In the genomic region with DNA sequence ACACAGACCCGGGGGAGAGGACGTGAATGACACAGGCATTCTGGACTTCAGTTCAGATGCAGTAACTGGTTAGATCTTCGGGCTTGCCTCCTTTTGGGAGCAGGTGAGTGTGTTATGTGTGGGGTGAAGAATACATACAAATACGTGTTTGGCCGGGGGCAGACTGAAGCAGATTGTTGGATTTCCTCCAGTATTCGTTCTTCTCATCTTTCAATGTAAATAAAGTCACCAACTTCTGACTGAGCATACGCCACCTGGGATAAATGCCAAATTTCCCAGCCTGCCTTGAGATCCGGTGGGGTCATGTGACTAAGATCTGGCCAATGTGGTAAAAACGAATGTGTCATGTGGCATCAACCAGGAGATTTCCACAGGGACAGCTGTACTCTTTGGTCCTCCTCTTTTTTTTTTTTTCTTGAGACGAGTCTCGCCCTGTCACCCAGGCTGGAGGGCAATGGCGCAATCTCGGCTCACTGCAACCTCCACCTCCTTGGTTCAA, we compare ENCODE assay signal across 33 cellular contexts.
DNase-seq lines count a peak whose midpoint lies in the region; ATAC-seq and TF ChIP-seq lines count a peak whose summit lies in the region.
"Had no signal": no experiment of that assay in that cellular context is flagged by ENCODE, and none has a peak within 500 bp of the region (broad histone marks: within the 10 kb centered on the region; RNA-seq: fewer than 3 reads in every experiment).

No MANE protein-coding gene starts in this region.

- TF ChIP-seq CTCF in HEK293 (tag by site-specific recombination; IDR thresholded peaks at IDR 0.05) = no peak
- TF ChIP-seq CTCF in nephron progenitor cell (IDR thresholded peaks at IDR 0.05) = no peak

- H3K4me1 ChIP-seq in HEK293 (ENCODE audit: control insufficient read depth, insufficient read depth, low read length) = no peaks in the 10 kb centered on the region
- H3K4me1 ChIP-seq: adrenal gland, parathyroid adenoma, right atrium auricular region, SJSA1, upper lobe of right lung had no signal

- no peaks in the 10 kb centered on the region for H3K36me3 Mint-ChIP-seq in nephron progenitor cell (ENCODE audit: low read depth)
- no peaks in the 10 kb centered on the region for H3K36me3 Mint-ChIP-seq in activated CD8-positive, alpha-beta memory T cell treated with anti-CD3 and anti-CD28 coated beads, Interleukin-2, amount 10 ng/mL, durations not matched to agents 7 days and 5 days
- H3K36me3 Mint-ChIP-seq: brain; CD8-positive, alpha-beta T cell; IgD-negative memory B cell; stimulated activated memory B cell treated with anti-CD40 and anti-IgM and Interleukin-4, amounts not matched to agents 10 μg/mL and 1 μg/mL and 100 μg/mL, for 72 hours; T-cell had no signal

- no peaks in the 10 kb centered on the region for H3K9me3 ChIP-seq in HEK293 (ENCODE audit: control insufficient read depth, insufficient read depth, low read depth, low read length)
- H3K9me3 ChIP-seq: adrenal gland, mucosa of descending colon, right atrium auricular region, SJSA1, upper lobe of right lung had no signal

- CTCF ChIA-PET in HEK293 (lab: Yijun Ruan, JAX) = no interaction called here
- CTCF ChIA-PET in activated CD8-positive, alpha-beta memory T cell treated with anti-CD3 and anti-CD28 coated beads, Interleukin-2, amount 10 ng/mL, durations not matched to agents 7 days and 5 days (lab: Charles Lee) = no interaction called here

- H3K9me3 Mint-ChIP-seq in nephron progenitor cell = no peaks in the 10 kb centered on the region
- H3K9me3 Mint-ChIP-seq in activated CD8-positive, alpha-beta memory T cell treated with anti-CD3 and anti-CD28 coated beads, Interleukin-2, amount 10 ng/mL, durations not matched to agents 7 days and 5 days (ENCODE audit: low read depth) = peaks cover 6% of the 10 kb centered on the region
- H3K9me3 Mint-ChIP-seq: brain; stimulated activated memory B cell treated with anti-CD40 and anti-IgM and Interleukin-4, amounts not matched to agents 10 μg/mL and 1 μg/mL and 100 μg/mL, for 72 hours had no signal

- no peak overlapping the region for H3K27ac ChIP-seq in HEK293 (ENCODE audit: extremely low read depth, low read depth, low read length)
- H3K27ac ChIP-seq: adrenal gland, parathyroid adenoma, right atrium auricular region, SJSA1, upper lobe of right lung had no signal

- no peaks in the 10 kb centered on the region for H3K27me3 Mint-ChIP-seq in nephron progenitor cell (ENCODE audit: low read depth, poor library complexity)
- no peaks in the 10 kb centered on the region for H3K27me3 Mint-ChIP-seq in activated CD8-positive, alpha-beta memory T cell treated with anti-CD3 and anti-CD28 coated beads, Interleukin-2, amount 10 ng/mL, durations not matched to agents 7 days and 5 days
- H3K27me3 Mint-ChIP-seq: stimulated activated memory B cell treated with anti-CD40 and anti-IgM and Interleukin-4, amounts not matched to agents 10 μg/mL and 1 μg/mL and 100 μg/mL, for 72 hours; T-cell had no signal

- H3K27ac Mint-ChIP-seq in nephron progenitor cell = no peak overlapping the region
- no peak overlapping the region for H3K27ac Mint-ChIP-seq in activated CD8-positive, alpha-beta memory T cell treated with anti-CD3 and anti-CD28 coated beads, Interleukin-2, amount 10 ng/mL, durations not matched to agents 7 days and 5 days
- H3K27ac Mint-ChIP-seq: brain; CD8-positive, alpha-beta T cell; IgD-negative memory B cell; stimulated activated memory B cell treated with anti-CD40 and anti-IgM and Interleukin-4, amounts not matched to agents 10 μg/mL and 1 μg/mL and 100 μg/mL, for 72 hours; T-cell had no signal

- no peak for ATAC-seq in activated CD8-positive, alpha-beta memory T cell treated with anti-CD3 and anti-CD28 coated beads, Interleukin-2, amount 10 ng/mL, durations not matched to agents 7 days and 5 days
- ATAC-seq: CD8-positive, alpha-beta T cell; GM12878; HCT116; mucosa of descending colon; Panc1; stimulated activated memory B cell treated with anti-CD40 and anti-IgM and Interleukin-4, amounts not matched to agents 10 μg/mL and 1 μg/mL and 100 μg/mL, for 72 hours; T-cell; upper lobe of right lung had no signal

- POLR2A ChIA-PET in HEK293 (lab: Yijun Ruan, JAX) = no interaction called here

- no peaks in the 10 kb centered on the region for H3K36me3 ChIP-seq in HEK293 (ENCODE audit: control insufficient read depth in 2 of 2, insufficient read depth in 1 of 2, low read length in 2 of 2)
- H3K36me3 ChIP-seq: adrenal gland, right atrium auricular region, SJSA1, upper lobe of right lung had no signal

- H3K4me3 Mint-ChIP-seq in nephron progenitor cell = no peak overlapping the region
- no peak overlapping the region for H3K4me3 Mint-ChIP-seq in activated CD8-positive, alpha-beta memory T cell treated with anti-CD3 and anti-CD28 coated beads, Interleukin-2, amount 10 ng/mL, durations not matched to agents 7 days and 5 days
- H3K4me3 Mint-ChIP-seq: brain; CD8-positive, alpha-beta T cell; IgD-negative memory B cell; stimulated activated memory B cell treated with anti-CD40 and anti-IgM and Interleukin-4, amounts not matched to agents 10 μg/mL and 1 μg/mL and 100 μg/mL, for 72 hours; T-cell had no signal

- no peak overlapping the region for H3K4me3 ChIP-seq in HEK293 (ENCODE audit: low read depth, low read length)
- H3K4me3 ChIP-seq: adrenal gland, GM12878, lung, mucosa of descending colon, right atrium auricular region, SJSA1, upper lobe of right lung had no signal

- DNase-seq in NCI-H1105 treated with DMSO at 0.1 percent for 48 hours (lab: John Stamatoyannopoulos, UW) = peak; percentile 10
- no peak for DNase-seq in NCI-H1105 (lab: John Stamatoyannopoulos, UW)
- DNase-seq in NCI-H2107 (lab: John Stamatoyannopoulos, UW) = peak; percentile 31
- peak; percentile 5 for DNase-seq in RPMI7951 (ENCODE audit: low read depth)
- DNase-seq in nephron progenitor cell = no peak
- DNase-seq in activated CD8-positive, alpha-beta memory T cell treated with anti-CD3 and anti-CD28 coated beads, Interleukin-2, amount 50 U/mL, for 4 hours = no peak
- DNase-seq in activated CD8-positive, alpha-beta memory T cell treated with anti-CD3 and anti-CD28 coated beads, Interleukin-2, amount 10 ng/mL, durations not matched to agents 7 days and 5 days = no peak
- DNase-seq: 8988T; activated CD4-positive, alpha-beta T cell treated with anti-CD3 and anti-CD28 coated beads for 4 hours; activated CD8-positive, alpha-beta memory T cell treated with anti-CD3 and anti-CD28 coated beads for 24 hours; activated naive CD4-positive, alpha-beta T cell; activated T-cell treated with anti-CD3 and anti-CD28 coated beads, Interleukin-2, amount 50 U/mL, for 48 hours; adrenal gland; CD8-positive, alpha-beta T cell; DND-41; glutamatergic neuron; kidney glomerular epithelial cell; mucosa of descending colon; NCI-H1930; stimulated activated CD4-positive, alpha-beta T cell treated with anti-CD3 and anti-CD28 coated beads, Interleukin-4, amount 100 ng/mL, for 1 hour; T-cell; upper lobe of right lung had no signal

- H3K4me1 Mint-ChIP-seq in nephron progenitor cell = no peaks in the 10 kb centered on the region
- H3K4me1 Mint-ChIP-seq in activated CD8-positive, alpha-beta memory T cell treated with anti-CD3 and anti-CD28 coated beads, Interleukin-2, amount 10 ng/mL, durations not matched to agents 7 days and 5 days = no peaks in the 10 kb centered on the region
- H3K4me1 Mint-ChIP-seq: IgD-negative memory B cell; stimulated activated memory B cell treated with anti-CD40 and anti-IgM and Interleukin-4, amounts not matched to agents 10 μg/mL and 1 μg/mL and 100 μg/mL, for 72 hours; T-cell had no signal

TF ChIP-seq in HEK293, 187 proteins besides CTCF, POLR2A, EP300 and RAD21:
- TF ChIP-seq ZNF529 (tag by site-specific recombination; IDR thresholded peaks at IDR 0.05; ENCODE audit: insufficient replicate concordance) (no peak), ZNF362 (tag by site-specific recombination; IDR thresholded peaks at IDR 0.05) (peak; percentile 21; the same call in 1 of the 2 replicates), GLIS2 (tag by site-specific recombination; IDR thresholded peaks at IDR 0.05) (no peak), ZNF747 (tag by site-specific recombination; IDR thresholded peaks at IDR 0.05) (no peak)

Comparison
In these comparisons a context has a peak if more than half of its experiments do, and no peak if none do; other contexts are left out.
1. DNase-seq: peak in NCI-H1105 treated with DMSO at 0.1 percent for 48 hours (single experiment), NCI-H2107 (single experiment) and RPMI7951 (single experiment); none in NCI-H1105 (single experiment), nephron progenitor cell (single experiment), activated CD8-positive, alpha-beta memory T cell treated with anti-CD3 and anti-CD28 coated beads, Interleukin-2, amount 50 U/mL, for 4 hours (single experiment) and activated CD8-positive, alpha-beta memory T cell treated with anti-CD3 and anti-CD28 coated beads, Interleukin-2, amount 10 ng/mL, durations not matched to agents 7 days and 5 days (single experiment).